ENCODE assay signal across 14 cellular contexts in the genomic region with DNA sequence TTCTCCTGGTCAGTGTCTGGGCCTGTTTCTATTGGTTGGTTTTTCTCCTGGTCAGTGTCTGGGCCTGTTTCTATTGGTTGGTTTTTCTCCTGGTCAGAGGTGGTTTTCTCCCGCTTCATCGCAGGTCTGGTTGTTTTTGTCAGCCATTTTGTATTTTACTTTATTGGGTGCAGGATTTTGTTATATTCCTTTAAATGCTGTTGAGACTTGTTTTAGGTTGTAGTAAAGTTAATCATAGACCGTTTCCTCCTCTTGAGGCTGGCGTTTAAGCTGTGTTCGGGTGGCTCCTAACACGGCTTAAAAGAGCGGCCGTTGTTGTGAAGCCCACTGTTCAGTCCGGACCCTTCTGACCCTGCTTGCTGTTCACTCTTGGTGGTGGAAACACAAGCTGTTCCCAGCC. TPM values are rescaled to one million over a fixed set of nuclear protein-coding genes. Genes with fewer than 3 reads are reported as not detected.
DNase-seq lines count a peak whose midpoint lies in the region; ATAC-seq lines count a peak whose summit lies in the region.
"Had no signal": no experiment of that assay in that cellular context is flagged by ENCODE, and none has a peak within 500 bp of the region (broad histone marks: within the 10 kb centered on the region; RNA-seq: fewer than 3 reads in every experiment).

No MANE protein-coding gene starts in this region.

- H3K9ac ChIP-seq in BLaER1 treated with 17β-estradiol and CSF1 and Interleukin-3, amounts not matched to agents 10 nM and 100 nM, result peak overlapping the region; percentile 14 to 64 (median 52); a peak in 16 of 22 replicates

- CTCF ChIA-PET in CD4-positive, alpha-beta memory T cell (lab: Charles Lee; ENCODE audit: partially characterized antibody), result no interaction called here

- no peaks in the 10 kb centered on the region for H3K27me3 Mint-ChIP-seq in CD4-positive, alpha-beta memory T cell
- H3K27me3 Mint-ChIP-seq in T-helper 17 cell, result no peaks in the 10 kb centered on the region
- no peaks in the 10 kb centered on the region for H3K27me3 Mint-ChIP-seq in memory B cell
- H3K27me3 Mint-ChIP-seq: brain had no signal

- peak overlapping the region in 4 of 7 donors; percentile 27 to 71 (median 65) for H3K27ac Mint-ChIP-seq in CD4-positive, alpha-beta memory T cell
- H3K27ac Mint-ChIP-seq in T-helper 17 cell (peak overlapping the region; percentile 86), memory B cell (peak overlapping the region; percentile 68)
- H3K27ac Mint-ChIP-seq: brain had no signal

- peak overlapping the region; percentile 56 to 80 (median 69) for H3K4me2 ChIP-seq in BLaER1 treated with 17β-estradiol and CSF1 and Interleukin-3, amounts not matched to agents 10 nM and 100 nM

- no peaks in the 10 kb centered on the region for H3K27me3 ChIP-seq in BLaER1 treated with 17β-estradiol and CSF1 and Interleukin-3, amounts not matched to agents 10 nM and 100 nM
- no peaks in the 10 kb centered on the region for H3K27me3 ChIP-seq in CD4-positive, alpha-beta memory T cell (ENCODE audit: insufficient read depth, low read length)

- intact Hi-C loops in CD4-positive, alpha-beta memory T cell (cut with micrococcal nuclease), result loop anchor here (10.0 kb wide), 1 partner anchor 115 kb away; no protein-coding TSS in a partner anchor

- H4K20me1 ChIP-seq in BLaER1 treated with 17β-estradiol and CSF1 and Interleukin-3, amounts not matched to agents 10 nM and 100 nM, result peaks cover 40 to 91% (median 59%) of the 10 kb centered on the region in 11 experiments; a peak in 21 of 22 replicates

- peak overlapping the region in 3 of 8 donors; percentile 5 to 67 (median 13) for H3K4me3 Mint-ChIP-seq in CD4-positive, alpha-beta memory T cell
- H3K4me3 Mint-ChIP-seq in T-helper 17 cell (peak overlapping the region; percentile 76), memory B cell (peak overlapping the region; percentile 77)
- H3K4me3 Mint-ChIP-seq: brain had no signal

- POLR2A ChIA-PET in CD4-positive, alpha-beta memory T cell (lab: Charles Lee; ENCODE audit: partially characterized antibody), result interaction anchor here (1.4 to 2.8 kb wide), 2 partner anchors 9 to 12 kb away, joined by 4 to 12 read pairs; no protein-coding TSS in a partner anchor

- H3K4me1 ChIP-seq in BLaER1 treated with 17β-estradiol and CSF1 and Interleukin-3, amounts not matched to agents 10 nM and 100 nM, result peaks cover 13 to 32% (median 25%) of the 10 kb centered on the region in 10 experiments
- peaks cover 23% of the 10 kb centered on the region for H3K4me1 ChIP-seq in CD4-positive, alpha-beta memory T cell (ENCODE audit: insufficient read depth, low read length)

- no peak for DNase-seq in CD4-positive, alpha-beta memory T cell
- DNase-seq in T-helper 17 cell, result no peak
- DNase-seq in memory B cell (ENCODE audit: low spot score in 2 of 2), result no peak
- no peak for DNase-seq in cerebellar nuclear complex (lab: John Stamatoyannopoulos, UW)
- no peak for DNase-seq in HPDE6-E6E7 (ENCODE audit: extremely low spot score)
- DNase-seq: activated naive CD4-positive, alpha-beta T cell treated with Interleukin-2 at 50 U/mL for 16 hours; NCI-H1092; NCI-H2107; NCI-H526 treated with DMSO at 0.1 percent for 48 hours had no signal

- no peak for ATAC-seq in T-helper 17 cell
- no peak for ATAC-seq in memory B cell (ENCODE audit: low read depth)
- ATAC-seq in HG02840 (IDR thresholded peaks at IDR 0.05; ENCODE audit: low FRiP score, unreplicated experiment), result no peak
- ATAC-seq: K562 had no signal

- H3K4me1 Mint-ChIP-seq in CD4-positive, alpha-beta memory T cell, result peaks cover 30 to 61% (median 40%) of the 10 kb centered on the region in 4 donors
- peaks cover 37% of the 10 kb centered on the region for H3K4me1 Mint-ChIP-seq in T-helper 17 cell
- peaks cover 20% of the 10 kb centered on the region for H3K4me1 Mint-ChIP-seq in memory B cell
- H3K4me1 Mint-ChIP-seq: brain had no signal

- peak overlapping the region in 10 of 11 experiments; percentile 12 to 57 (median 40); a peak in 14 of 22 replicates for H3K27ac ChIP-seq in BLaER1 treated with 17β-estradiol and CSF1 and Interleukin-3, amounts not matched to agents 10 nM and 100 nM
- H3K27ac ChIP-seq in CD4-positive, alpha-beta memory T cell (ENCODE audit: low read depth, low read length), result no peak overlapping the region
- H3K27ac ChIP-seq: thoracic aorta had no signal

- peaks cover 40 to 85% (median 77%) of the 10 kb centered on the region in 11 experiments for H3K36me3 ChIP-seq in BLaER1 treated with 17β-estradiol and CSF1 and Interleukin-3, amounts not matched to agents 10 nM and 100 nM
- H3K36me3 ChIP-seq in CD4-positive, alpha-beta memory T cell (ENCODE audit: insufficient read depth, low read length), result peaks cover 2% of the 10 kb centered on the region

- no peaks in the 10 kb centered on the region for H3K9me3 Mint-ChIP-seq in CD4-positive, alpha-beta memory T cell
- H3K9me3 Mint-ChIP-seq in memory B cell, result no peaks in the 10 kb centered on the region

- H3K4me3 ChIP-seq in BLaER1 treated with 17β-estradiol and CSF1 and Interleukin-3, amounts not matched to agents 10 nM and 100 nM, result peak overlapping the region in 1 of 10 experiments; percentile 9; a peak in 1 of 20 replicates
- no peak overlapping the region for H3K4me3 ChIP-seq in CD4-positive, alpha-beta memory T cell (ENCODE audit: low read length in 2 of 2)
- H3K4me3 ChIP-seq: K562, thoracic aorta had no signal

- peaks cover 39% of the 10 kb centered on the region in 2 donors for H3K36me3 Mint-ChIP-seq in CD4-positive, alpha-beta memory T cell
- no peaks in the 10 kb centered on the region for H3K36me3 Mint-ChIP-seq in T-helper 17 cell (ENCODE audit: low read depth)
- H3K36me3 Mint-ChIP-seq in memory B cell, result peaks cover 28% of the 10 kb centered on the region

- peaks cover 12 to 56% (median 43%) of the 10 kb centered on the region in 11 experiments; a peak in 21 of 22 replicates for H3K9me3 ChIP-seq in BLaER1 treated with 17β-estradiol and CSF1 and Interleukin-3, amounts not matched to agents 10 nM and 100 nM (replicated peaks in 1 of 11)
- H3K9me3 ChIP-seq in CD4-positive, alpha-beta memory T cell (ENCODE audit: control insufficient read depth in 1 of 2, low read length in 2 of 2), result no peaks in the 10 kb centered on the region
- no peaks in the 10 kb centered on the region for H3K9me3 ChIP-seq in T-helper 17 cell (ENCODE audit: control insufficient read depth, low read length, poor library complexity, severe bottlenecking)

RNA-seq across cellular contexts. Expression of a gene that starts 26.2 kb away (rescaled TPM):
- total RNA-seq in CD4-positive, alpha-beta memory T cell, result 10 to 100 TPM; 17.7 to 18.6 TPM
- polyA plus RNA-seq in CD4-positive, alpha-beta memory T cell, result 10 to 100 TPM in 1 of 2 donors, 1 to 10 TPM in 1; 6.7 to 10.0 TPM
- total RNA-seq in T-helper 17 cell, result 10 to 100 TPM; 15.4 to 20.4 TPM

RNA-seq across cellular contexts. Expression of a gene that starts 38.4 kb away (rescaled TPM):
- total RNA-seq in CD4-positive, alpha-beta memory T cell, result 10 to 100 TPM; 19.6 to 27.2 TPM
- 10 to 100 TPM; 16.9 to 19.0 TPM for polyA plus RNA-seq in CD4-positive, alpha-beta memory T cell
- 10 to 100 TPM; 13.7 to 15.4 TPM for total RNA-seq in T-helper 17 cell

RNA-seq across cellular contexts. Expression of a gene that starts 38.6 kb away (rescaled TPM):
- total RNA-seq in CD4-positive, alpha-beta memory T cell, result 10 to 100 TPM; 36.0 to 36.2 TPM
- polyA plus RNA-seq in CD4-positive, alpha-beta memory T cell, result 10 to 100 TPM; 40.2 to 46.1 TPM
- 10 to 100 TPM; 28.1 to 36.7 TPM for total RNA-seq in T-helper 17 cell

RNA-seq across cellular contexts. Expression of a gene that starts 52.2 kb away (rescaled TPM):
- total RNA-seq in CD4-positive, alpha-beta memory T cell, result 10 to 100 TPM; 84.0 to 88.1 TPM
- polyA plus RNA-seq in CD4-positive, alpha-beta memory T cell, result 1 to 10 TPM in 1 of 2 donors, under 1 TPM in 1; 0.94 to 5.1 TPM
- 100 to 1,000 TPM; 127 to 153 TPM for total RNA-seq in T-helper 17 cell
